Comparison of ENCODE assay signal across 1 cellular context in the genomic region with DNA sequence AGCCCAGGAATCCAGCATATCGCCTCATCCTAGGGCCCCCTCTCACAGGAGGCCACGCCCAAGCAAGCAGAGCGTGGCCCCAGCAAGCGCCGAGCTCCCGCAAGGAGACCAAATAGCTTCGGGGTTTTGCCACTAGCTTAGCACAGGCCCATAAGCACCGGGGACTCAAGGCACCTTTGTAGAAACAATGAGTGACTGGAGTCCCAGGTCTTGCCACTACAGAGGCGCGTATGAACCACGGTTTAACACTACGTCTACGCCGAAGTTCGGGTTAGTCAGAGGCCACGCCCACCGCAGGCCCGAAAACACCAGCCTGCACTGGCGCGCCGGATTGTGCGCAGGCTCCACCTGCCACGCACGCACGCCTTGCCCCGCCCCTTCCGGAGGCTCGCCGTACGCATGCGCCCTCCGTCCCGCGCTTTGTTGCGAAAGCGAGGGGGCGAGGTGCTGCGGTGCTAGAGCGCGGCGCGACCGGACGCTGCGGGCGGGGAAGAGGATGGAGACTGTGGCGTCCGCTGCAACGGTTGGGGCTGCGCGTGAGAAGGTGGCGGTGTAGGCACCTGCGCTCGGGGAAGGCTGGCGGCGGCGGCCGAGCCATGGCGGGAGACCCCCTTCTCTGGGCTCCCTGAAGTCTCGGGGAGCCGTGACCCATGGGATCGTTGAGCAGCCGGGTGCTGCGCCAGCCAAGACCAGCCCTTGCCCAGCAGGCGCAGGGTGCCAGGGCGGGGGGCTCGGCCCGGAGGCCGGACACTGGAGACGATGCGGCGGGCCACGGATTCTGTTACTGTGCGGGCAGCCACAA.
TF ChIP-seq lines count a peak whose summit lies in the region.

A gene with protein sequence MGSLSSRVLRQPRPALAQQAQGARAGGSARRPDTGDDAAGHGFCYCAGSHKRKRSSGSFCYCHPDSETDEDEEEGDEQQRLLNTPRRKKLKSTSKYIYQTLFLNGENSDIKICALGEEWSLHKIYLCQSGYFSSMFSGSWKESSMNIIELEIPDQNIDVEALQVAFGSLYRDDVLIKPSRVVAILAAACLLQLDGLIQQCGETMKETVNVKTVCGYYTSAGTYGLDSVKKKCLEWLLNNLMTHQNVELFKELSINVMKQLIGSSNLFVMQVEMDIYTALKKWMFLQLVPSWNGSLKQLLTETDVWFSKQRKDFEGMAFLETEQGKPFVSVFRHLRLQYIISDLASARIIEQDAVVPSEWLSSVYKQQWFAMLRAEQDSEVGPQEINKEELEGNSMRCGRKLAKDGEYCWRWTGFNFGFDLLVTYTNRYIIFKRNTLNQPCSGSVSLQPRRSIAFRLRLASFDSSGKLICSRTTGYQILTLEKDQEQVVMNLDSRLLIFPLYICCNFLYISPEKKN (plus strand): TSS at position 418 of the 802 bp plus-strand sequence. CDS start 233 bp downstream, at position 651.

TF ChIP-seq in GM23338, 12 proteins besides CTCF, POLR2A, EP300 and RAD21 (continued from another document):
- TF ChIP-seq, protein P1, sequence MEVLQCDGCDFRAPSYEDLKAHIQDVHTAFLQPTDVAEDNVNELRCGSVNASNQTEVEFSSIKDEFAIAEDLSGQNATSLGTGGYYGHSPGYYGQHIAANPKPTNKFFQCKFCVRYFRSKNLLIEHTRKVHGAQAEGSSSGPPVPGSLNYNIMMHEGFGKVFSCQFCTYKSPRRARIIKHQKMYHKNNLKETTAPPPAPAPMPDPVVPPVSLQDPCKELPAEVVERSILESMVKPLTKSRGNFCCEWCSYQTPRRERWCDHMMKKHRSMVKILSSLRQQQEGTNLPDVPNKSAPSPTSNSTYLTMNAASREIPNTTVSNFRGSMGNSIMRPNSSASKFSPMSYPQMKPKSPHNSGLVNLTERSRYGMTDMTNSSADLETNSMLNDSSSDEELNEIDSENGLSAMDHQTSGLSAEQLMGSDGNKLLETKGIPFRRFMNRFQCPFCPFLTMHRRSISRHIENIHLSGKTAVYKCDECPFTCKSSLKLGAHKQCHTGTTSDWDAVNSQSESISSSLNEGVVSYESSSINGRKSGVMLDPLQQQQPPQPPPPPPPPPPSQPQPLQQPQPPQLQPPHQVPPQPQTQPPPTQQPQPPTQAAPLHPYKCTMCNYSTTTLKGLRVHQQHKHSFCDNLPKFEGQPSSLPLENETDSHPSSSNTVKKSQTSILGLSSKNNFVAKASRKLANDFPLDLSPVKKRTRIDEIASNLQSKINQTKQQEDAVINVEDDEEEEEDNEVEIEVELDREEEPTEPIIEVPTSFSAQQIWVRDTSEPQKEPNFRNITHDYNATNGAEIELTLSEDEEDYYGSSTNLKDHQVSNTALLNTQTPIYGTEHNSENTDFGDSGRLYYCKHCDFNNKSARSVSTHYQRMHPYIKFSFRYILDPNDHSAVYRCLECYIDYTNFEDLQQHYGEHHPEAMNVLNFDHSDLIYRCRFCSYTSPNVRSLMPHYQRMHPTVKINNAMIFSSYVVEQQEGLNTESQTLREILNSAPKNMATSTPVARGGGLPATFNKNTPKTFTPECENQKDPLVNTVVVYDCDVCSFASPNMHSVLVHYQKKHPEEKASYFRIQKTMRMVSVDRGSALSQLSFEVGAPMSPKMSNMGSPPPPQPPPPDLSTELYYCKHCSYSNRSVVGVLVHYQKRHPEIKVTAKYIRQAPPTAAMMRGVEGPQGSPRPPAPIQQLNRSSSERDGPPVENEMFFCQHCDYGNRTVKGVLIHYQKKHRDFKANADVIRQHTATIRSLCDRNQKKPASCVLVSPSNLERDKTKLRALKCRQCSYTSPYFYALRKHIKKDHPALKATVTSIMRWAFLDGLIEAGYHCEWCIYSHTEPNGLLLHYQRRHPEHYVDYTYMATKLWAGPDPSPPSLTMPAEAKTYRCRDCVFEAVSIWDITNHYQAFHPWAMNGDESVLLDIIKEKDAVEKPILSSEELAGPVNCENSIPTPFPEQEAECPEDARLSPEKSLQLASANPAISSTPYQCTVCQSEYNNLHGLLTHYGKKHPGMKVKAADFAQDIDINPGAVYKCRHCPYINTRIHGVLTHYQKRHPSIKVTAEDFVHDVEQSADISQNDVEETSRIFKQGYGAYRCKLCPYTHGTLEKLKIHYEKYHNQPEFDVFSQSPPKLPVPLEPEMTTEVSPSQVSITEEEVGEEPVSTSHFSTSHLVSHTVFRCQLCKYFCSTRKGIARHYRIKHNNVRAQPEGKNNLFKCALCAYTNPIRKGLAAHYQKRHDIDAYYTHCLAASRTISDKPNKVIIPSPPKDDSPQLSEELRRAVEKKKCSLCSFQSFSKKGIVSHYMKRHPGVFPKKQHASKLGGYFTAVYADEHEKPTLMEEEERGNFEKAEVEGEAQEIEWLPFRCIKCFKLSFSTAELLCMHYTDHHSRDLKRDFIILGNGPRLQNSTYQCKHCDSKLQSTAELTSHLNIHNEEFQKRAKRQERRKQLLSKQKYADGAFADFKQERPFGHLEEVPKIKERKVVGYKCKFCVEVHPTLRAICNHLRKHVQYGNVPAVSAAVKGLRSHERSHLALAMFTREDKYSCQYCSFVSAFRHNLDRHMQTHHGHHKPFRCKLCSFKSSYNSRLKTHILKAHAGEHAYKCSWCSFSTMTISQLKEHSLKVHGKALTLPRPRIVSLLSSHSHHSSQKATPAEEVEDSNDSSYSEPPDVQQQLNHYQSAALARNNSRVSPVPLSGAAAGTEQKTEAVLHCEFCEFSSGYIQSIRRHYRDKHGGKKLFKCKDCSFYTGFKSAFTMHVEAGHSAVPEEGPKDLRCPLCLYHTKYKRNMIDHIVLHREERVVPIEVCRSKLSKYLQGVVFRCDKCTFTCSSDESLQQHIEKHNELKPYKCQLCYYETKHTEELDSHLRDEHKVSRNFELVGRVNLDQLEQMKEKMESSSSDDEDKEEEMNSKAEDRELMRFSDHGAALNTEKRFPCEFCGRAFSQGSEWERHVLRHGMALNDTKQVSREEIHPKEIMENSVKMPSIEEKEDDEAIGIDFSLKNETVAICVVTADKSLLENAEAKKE (CRISPR knock-in tag; IDR thresholded peaks at IDR 0.05): no peak
- TF ChIP-seq POLR2AphosphoS5 (IDR thresholded peaks at IDR 0.05; ENCODE audit: low read depth) (peak; percentile 98), CREB1 (CRISPR knock-in tag; IDR thresholded peaks at IDR 0.05; ENCODE audit: low read depth) (peak; percentile 91)
